1 cellular context compared by ENCODE assay signal in genomic region chr3:156787015-156787414, GRCh38.
TF ChIP-seq lines count a peak whose summit lies in the region.

No MANE protein-coding gene starts in this region.

TF ChIP-seq in H1, 55 proteins besides CTCF, POLR2A, EP300 and RAD21:
- TF ChIP-seq RNF2 (IDR thresholded peaks at IDR 0.05; ENCODE audit: borderline replicate concordance, low read depth, low read length, missing control alignments, poor library complexity, severe bottlenecking) (no peak), KDM4A (IDR thresholded peaks at IDR 0.05; ENCODE audit: low read depth, low read length, severe bottlenecking) (no peak)
